In genomic region chr7:139471740-139472353, GRCh38 we compare ENCODE assay signal across 1 cellular context.
TF ChIP-seq lines count a peak whose summit lies in the region.

No MANE protein-coding gene starts in this region.

TF ChIP-seq in K562, 482 proteins besides CTCF, POLR2A, EP300 and RAD21 (continued from another document):
- TF ChIP-seq RBBP5 (IDR thresholded peaks at IDR 0.05; ENCODE audit: borderline replicate concordance, insufficient read depth, low read length, poor library complexity, severe bottlenecking) = peak; percentile 39
- peak; percentile 56; the same call in 1 of the 2 replicates for TF ChIP-seq MAFK (IDR thresholded peaks at IDR 0.05; ENCODE audit: low read length)
- TF ChIP-seq, protein P1, sequence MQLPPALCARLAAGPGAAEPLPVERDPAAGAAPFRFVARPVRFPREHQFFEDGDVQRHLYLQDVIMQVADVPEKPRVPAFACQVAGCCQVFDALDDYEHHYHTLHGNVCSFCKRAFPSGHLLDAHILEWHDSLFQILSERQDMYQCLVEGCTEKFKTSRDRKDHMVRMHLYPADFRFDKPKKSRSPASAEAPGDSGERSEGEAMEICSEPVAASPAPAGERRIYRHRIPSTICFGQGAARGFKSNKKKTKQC (CRISPR knock-in tag; IDR thresholded peaks at IDR 0.05) = peak; percentile 69; the same call in 1 of the 2 replicates
- no peak for TF ChIP-seq GATAD2A (IDR thresholded peaks at IDR 0.05)
- TF ChIP-seq ERF (CRISPR knock-in tag; IDR thresholded peaks at IDR 0.05) = no peak
- TF ChIP-seq SMARCA4 (IDR thresholded peaks at IDR 0.05) = peak; percentile 28; the same call in 1 of the 2 replicates
- peak; percentile 95 for TF ChIP-seq ZNF316 (IDR thresholded peaks at IDR 0.05)
- TF ChIP-seq BRD4 (IDR thresholded peaks at IDR 0.05) = no peak
- 0 out of 2 replicates have a peak, but pooled peaks have one; percentile 25 for TF ChIP-seq SP1 (CRISPR knock-in tag; IDR thresholded peaks at IDR 0.05)
- TF ChIP-seq FOXA3 (CRISPR knock-in tag; conservative IDR thresholded peaks at IDR 0.05 in 1 of 2, IDR thresholded peaks at IDR 0.05 in 1 of 2) = peak in 1 of 2 experiments; percentile 63; a peak in 3 of 4 replicates
- peak; percentile 92 for TF ChIP-seq MAFG (tag; conservative IDR thresholded peaks at IDR 0.05)
- TF ChIP-seq POLR2H (tag; IDR thresholded peaks at IDR 0.05; ENCODE audit: low read depth) = no peak
- 0 out of 2 replicates have a peak, but pooled peaks have one; percentile 17 for TF ChIP-seq NR2C2 (CRISPR knock-in tag; IDR thresholded peaks at IDR 0.05)
- no peak for TF ChIP-seq NR2C2 (tag; IDR thresholded peaks at IDR 0.05)
- TF ChIP-seq PKNOX1 (IDR thresholded peaks at IDR 0.05) = 0 out of 2 replicates have a peak, but pooled peaks have one; percentile 44
- TF ChIP-seq FOSL1 (tag; conservative IDR thresholded peaks at IDR 0.05) = peak; percentile 49
- no peak for TF ChIP-seq ZNF77 (CRISPR knock-in tag; IDR thresholded peaks at IDR 0.05)
- TF ChIP-seq SAP30 (IDR thresholded peaks at IDR 0.05; ENCODE audit: borderline replicate concordance, insufficient read depth, low read depth, low read length, poor library complexity, severe bottlenecking) = no peak
- TF ChIP-seq ELF1 (tag; IDR thresholded peaks at IDR 0.05) = no peak
- TF ChIP-seq LEF1 (IDR thresholded peaks at IDR 0.05) = 0 out of 2 replicates have a peak, but pooled peaks have one; percentile 17
- TF ChIP-seq ZNF197 (CRISPR knock-in tag; IDR thresholded peaks at IDR 0.05; ENCODE audit: low read depth) = no peak
- peak; percentile 60; the same call in 1 of the 2 replicates for TF ChIP-seq SMARCE1 (IDR thresholded peaks at IDR 0.05)
- TF ChIP-seq PURB (CRISPR knock-in tag; IDR thresholded peaks at IDR 0.05; ENCODE audit: low read depth) = no peak
- TF ChIP-seq MAFF (IDR thresholded peaks at IDR 0.05; ENCODE audit: low read length) = peak; percentile 71; the same call in 1 of the 2 replicates
- no peak for TF ChIP-seq ZNF311 (CRISPR knock-in tag; IDR thresholded peaks at IDR 0.05)
